Comparison of ENCODE assay signal across 1 cellular context in genomic region chr1:169148472-169149252, GRCh38.
A peak's percentile ranks its signal among the peaks of the same experiment; 100 is the strongest.
TF ChIP-seq lines count a peak whose summit lies in the region.

No MANE protein-coding gene starts in this region.

TF ChIP-seq in A549, 52 proteins besides CTCF, POLR2A, EP300 and RAD21 (continued from another document):
- TF ChIP-seq E2F6 (IDR thresholded peaks at IDR 0.05; ENCODE audit: borderline replicate concordance, low read depth) (no peak), EHMT2 (IDR thresholded peaks at IDR 0.05; ENCODE audit: low read depth) (no peak), SREBF2 (IDR thresholded peaks at IDR 0.05) (no peak), KDM5A (IDR thresholded peaks at IDR 0.05) (no peak), PHF8 (IDR thresholded peaks at IDR 0.05; ENCODE audit: borderline replicate concordance, low read depth) (no peak), CHD4 (IDR thresholded peaks at IDR 0.05; ENCODE audit: borderline replicate concordance) (no peak), GATA3 (IDR thresholded peaks at IDR 0.05; ENCODE audit: borderline replicate concordance) (peak; percentile 41; the same call in 1 of the 2 replicates), MYC (IDR thresholded peaks at IDR 0.05; ENCODE audit: borderline replicate concordance, low read length) (no peak), TFCP2L1 (CRISPR knock-in tag; IDR thresholded peaks at IDR 0.05) (no peak), EHF (CRISPR knock-in tag; IDR thresholded peaks at IDR 0.05) (0 out of 2 replicates have a peak, but pooled peaks have one; percentile 7), HMGXB4 (CRISPR knock-in tag; IDR thresholded peaks at IDR 0.05; ENCODE audit: borderline replicate concordance) (no peak), TP53 (CRISPR knock-in tag; IDR thresholded peaks at IDR 0.05) (no peak), RARB (CRISPR knock-in tag; IDR thresholded peaks at IDR 0.05) (0 out of 2 replicates have a peak, but pooled peaks have one; percentile 60), RFX5 (IDR thresholded peaks at IDR 0.05) (no peak), JUN (IDR thresholded peaks at IDR 0.05) (peak in 1 of 2 experiments; percentile 35; a peak in 1 of 5 replicates), FOSL2 (IDR thresholded peaks at IDR 0.05) (0 out of 2 replicates have a peak, but pooled peaks have one; percentile 24), FOSL2 (CRISPR knock-in tag; IDR thresholded peaks at IDR 0.05) (peak; percentile 76), FOXS1 (CRISPR knock-in tag; IDR thresholded peaks at IDR 0.05) (no peak), MAZ (IDR thresholded peaks at IDR 0.05; ENCODE audit: borderline replicate concordance, low read depth, low read length) (no peak), CEBPB (IDR thresholded peaks at IDR 0.05) (no peak; a peak in 1 of 4 replicates), FOSB (CRISPR knock-in tag; IDR thresholded peaks at IDR 0.05) (no peak), HOXB5 (CRISPR knock-in tag; IDR thresholded peaks at IDR 0.05) (no peak), SMC3 (IDR thresholded peaks at IDR 0.05) (0 out of 3 replicates have a peak, but pooled peaks have one; percentile 15), CBX2 (IDR thresholded peaks at IDR 0.05; ENCODE audit: borderline replicate concordance, low read depth) (no peak), POLR2AphosphoS2 (conservative IDR thresholded peaks at IDR 0.05; ENCODE audit: low read length) (no peak), HEYL (CRISPR knock-in tag; IDR thresholded peaks at IDR 0.05) (no peak), JUNB (IDR thresholded peaks at IDR 0.05) (peak; percentile 26; the same call in 1 of the 2 replicates), HES2 (IDR thresholded peaks at IDR 0.05) (no peak), BHLHE40 (IDR thresholded peaks at IDR 0.05; ENCODE audit: low read depth, low read length) (no peak), NR3C1 (IDR thresholded peaks at IDR 0.05) (no peak), ZC3H11A (IDR thresholded peaks at IDR 0.05) (no peak), CHD2 (IDR thresholded peaks at IDR 0.05; ENCODE audit: low read length, partially characterized antibody) (no peak), ELK1 (IDR thresholded peaks at IDR 0.05; ENCODE audit: low read depth, low read length) (no peak), NFE2L2 (conservative IDR thresholded peaks at IDR 0.05; ENCODE audit: low read length) (peak; percentile 92), CBX8 (IDR thresholded peaks at IDR 0.05) (no peak), HDAC2 (IDR thresholded peaks at IDR 0.05) (no peak)
TF ChIP-seq in A549: peak in this region for 11.
